In genomic region chr16:4465977-4466779, GRCh38 we compare ENCODE assay signal across 10 cellular contexts. TPM values are rescaled to one million over a fixed set of nuclear protein-coding genes. Genes with fewer than 3 reads are reported as not detected.
A peak's percentile ranks its signal among the peaks of the same experiment; 100 is the strongest.
DNase-seq lines count a peak whose midpoint lies in the region; ATAC-seq, FAIRE-seq and TF ChIP-seq lines count a peak whose summit lies in the region.
"Had no signal": no experiment of that assay in that cellular context is flagged by ENCODE, and none has a peak within 500 bp of the region (broad histone marks: within the 10 kb centered on the region; RNA-seq: fewer than 3 reads in every experiment).

No MANE protein-coding gene starts in this region.

- no peak overlapping the region for H3K4me2 ChIP-seq in GM12878 (ENCODE audit: control insufficient read depth, insufficient read depth)
- no peak overlapping the region for H3K4me2 ChIP-seq in mesenchymal stem cell (ENCODE audit: low read length, poor library complexity, severe bottlenecking)

- H2AFZ ChIP-seq in GM12878 (ENCODE audit: control insufficient read depth, low read depth, low read length) (no peak overlapping the region), mesenchymal stem cell (ENCODE audit: low read depth, low read length) (no peak overlapping the region)

- ATAC-seq in activated CD4-positive, CD25-positive, alpha-beta regulatory T cell treated with anti-CD3 and anti-CD28 coated beads, Interleukin-2, amount 50 U/mL, for 24 hours: peak; percentile 72 to 96
- ATAC-seq in GM12878 (no peak), HG02885 (IDR thresholded peaks at IDR 0.05; ENCODE audit: poor library complexity, unreplicated experiment) (no peak), GM21528 (IDR thresholded peaks at IDR 0.05; ENCODE audit: low FRiP score, unreplicated experiment) (no peak)

- in situ Hi-C loops in GM12878 (cut with MboI): no loop called here

- H2BK12ac ChIP-seq in mesenchymal stem cell (ENCODE audit: low read length in 2 of 2): no peak overlapping the region

- peaks cover 5 to 11% of the 10 kb centered on the region in 2 experiments; a peak in 3 of 4 replicates for H3K36me3 ChIP-seq in GM12878 (ENCODE audit: control insufficient read depth in 2 of 2, insufficient read depth in 2 of 2, low read length in 1 of 2)
- H3K36me3 ChIP-seq in mesenchymal stem cell (ENCODE audit: control insufficient read depth in 1 of 2, insufficient read depth in 2 of 2, low read depth in 1 of 2, low read length in 2 of 2): peaks cover 55 to 67% of the 10 kb centered on the region in 2 experiments

- no peak overlapping the region for H3K23ac ChIP-seq in mesenchymal stem cell (ENCODE audit: low read length in 2 of 2)

- H3K9me3 ChIP-seq in GM12878 (replicated peaks; ENCODE audit: control insufficient read depth, insufficient read depth, low read length) (no peaks in the 10 kb centered on the region), mesenchymal stem cell (ENCODE audit: control insufficient read depth, low read length) (no peaks in the 10 kb centered on the region)

- no peak overlapping the region for H2BK120ac ChIP-seq in mesenchymal stem cell (ENCODE audit: low read depth, low read length)

- no peak for TF ChIP-seq RAD21 in GM12878 (IDR thresholded peaks at IDR 0.05; ENCODE audit: insufficient read depth, low read depth, low read length)

- H2AK5ac ChIP-seq in mesenchymal stem cell (ENCODE audit: low read length, severe bottlenecking): no peak overlapping the region

- no peak overlapping the region for H2BK15ac ChIP-seq in mesenchymal stem cell (ENCODE audit: low read depth, poor library complexity, severe bottlenecking)

- no peak overlapping the region for H3K27ac ChIP-seq in GM12878 (ENCODE audit: control insufficient read depth, insufficient read depth)
- peak overlapping the region in 11 of 21 experiments; percentile 17 to 77 (median 38) for H3K27ac ChIP-seq in skin epidermis
- no peak overlapping the region for H3K27ac ChIP-seq in mesenchymal stem cell (ENCODE audit: low read length, poor library complexity, severe bottlenecking)
- H3K27ac ChIP-seq: 22Rv1 had no signal

- DNase-seq in activated CD4-positive, CD25-positive, alpha-beta regulatory T cell (lab: John Stamatoyannopoulos, UW): no peak
- DNase-seq in GM12878 (ENCODE audit: low read depth, low spot score) (no peak), mesenchymal stem cell (no peak)
- DNase-seq in effector CD8-positive, alpha-beta T cell (lab: John Stamatoyannopoulos, UW): no peak
- DNase-seq: GF-D8 had no signal

- TF ChIP-seq POLR2A in GM12878 (IDR thresholded peaks at IDR 0.05; ENCODE audit: low read depth, low read length): peak; percentile 25; the same call in 1 of the 2 replicates

- no peak overlapping the region for H3K14ac ChIP-seq in mesenchymal stem cell (ENCODE audit: low read length in 2 of 2)

- H3K79me2 ChIP-seq in GM12878 (ENCODE audit: control insufficient read depth, insufficient read depth, low read length): no peaks in the 10 kb centered on the region

- TF ChIP-seq CTCF in GM12878 (IDR thresholded peaks at IDR 0.05 in 2 of 3, conservative IDR thresholded peaks at IDR 0.05 in 1 of 3; ENCODE audit: control insufficient read depth in 2 of 3, extremely low read depth in 1 of 3, insufficient read depth in 1 of 3, low read depth in 3 of 3, low read length in 3 of 3): no peak

- no peak overlapping the region for H3K18ac ChIP-seq in mesenchymal stem cell (ENCODE audit: low read depth in 1 of 2, low read length in 2 of 2)

- H4K8ac ChIP-seq in mesenchymal stem cell (ENCODE audit: low read length): no peak overlapping the region

- RAD21 ChIA-PET in GM12878 (lab: Charles Lee; ENCODE audit: unreplicated experiment): no interaction called here

- CTCF ChIA-PET in GM12878 (lab: Yijun Ruan, JAX): no interaction called here

- intact Hi-C loops in GM12878 (cut with micrococcal nuclease; ENCODE audit: unreplicated experiment): no loop called here

- no peak for FAIRE-seq in GM12878 (lab: Jason Lieb, UNC)

- no peaks in the 10 kb centered on the region; the same call in 1 of the 2 replicates for H4K20me1 ChIP-seq in GM12878 (ENCODE audit: control insufficient read depth, insufficient read depth)

- H3K79me1 ChIP-seq in mesenchymal stem cell (replicated peaks; ENCODE audit: low read length, poor library complexity, severe bottlenecking): peaks cover 10% of the 10 kb centered on the region

- no peak overlapping the region for H4K91ac ChIP-seq in mesenchymal stem cell (ENCODE audit: low read length)

- SMC1A ChIA-PET in GM12878 (lab: Charles Lee; ENCODE audit: uncharacterized antibody, unreplicated experiment): no interaction called here

- H3K9ac ChIP-seq in GM12878 (ENCODE audit: control insufficient read depth, insufficient read depth, low read length) (no peak overlapping the region), mesenchymal stem cell (ENCODE audit: low read length) (no peak overlapping the region)

- WGBS in GM12878 (ENCODE audit: insufficient coverage, insufficient replicate concordance, low lambda C conversion rate, missing lambda C conversion rate): 88% methylated on average over 30 of the region's 32 CpGs
- WGBS in mesenchymal stem cell: 97% methylated on average over 32 of the region's 32 CpGs

- H3K4me3 ChIP-seq in GM12878: no peak overlapping the region
- no peak overlapping the region for H3K4me3 ChIP-seq in skin epidermis
- H3K4me3 ChIP-seq in mesenchymal stem cell (ENCODE audit: insufficient read depth in 1 of 2, low read depth in 1 of 2, low read length in 2 of 2): no peak overlapping the region

- H3K4me1 ChIP-seq in GM12878 (ENCODE audit: control insufficient read depth, insufficient read depth, low read length) (no peaks in the 10 kb centered on the region), mesenchymal stem cell (ENCODE audit: control insufficient read depth, insufficient read depth, low read depth, low read length) (peaks cover 11% of the 10 kb centered on the region)

- TF ChIP-seq EP300 in GM12878 (IDR thresholded peaks at IDR 0.05; ENCODE audit: borderline replicate concordance in 1 of 2, control insufficient read depth in 1 of 2, low read depth in 2 of 2, low read length in 2 of 2): no peak

- H3K4ac ChIP-seq in mesenchymal stem cell (ENCODE audit: low read depth in 1 of 2, low read length in 2 of 2): no peak overlapping the region

- POLR2A ChIA-PET in GM12878 (lab: Charles Lee): no interaction called here

- no peaks in the 10 kb centered on the region for H3K27me3 ChIP-seq in GM12878 (replicated peaks in 1 of 2; ENCODE audit: control insufficient read depth in 2 of 2, insufficient read depth in 2 of 2, low read length in 1 of 2)
- H3K27me3 ChIP-seq in mesenchymal stem cell (ENCODE audit: control insufficient read depth in 1 of 2, insufficient read depth in 1 of 2, low read length in 2 of 2): no peaks in the 10 kb centered on the region

- H2BK5ac ChIP-seq in mesenchymal stem cell (ENCODE audit: low read depth, low read length, poor library complexity, severe bottlenecking): no peak overlapping the region

- BruUV-seq in GM12878 (replicated peaks; lab: Mats Ljungman, UMichigan): no TSS peak

RNA-seq across cellular contexts. Expression of gene NMRAL1, which starts 8.2 kb away (rescaled TPM):
- total RNA-seq in GM12878 (2013; cell fraction: nucleolus; rRNA removed): 33.4 and 44.6 TPM in 2 replicates
- 69.7 and 74.8 TPM in 2 replicates for total RNA-seq in GM12878 (2014; rRNA removed)
- 41.6 and 52.5 TPM in 2 replicates for total RNA-seq in GM12878 (2014; rRNA removed; fragmentation: Illumina TruSeq; extraction: Trizol)
- 66.0 and 72.4 TPM in 2 replicates for total RNA-seq in GM12878 (2021)
- 30.3 TPM for polyA plus RNA-seq in GM12878 (2011; ENCODE audit: low read depth)
- polyA plus RNA-seq in GM12878 (2011; rRNA removed): 19.9 and 33.7 TPM in 2 replicates
- 84.5 and 92.5 TPM in 2 replicates for polyA plus RNA-seq in GM12878 (2011; cell fraction: cytosol; rRNA removed)
- 54.1 and 72.8 TPM in 2 replicates for polyA plus RNA-seq in GM12878 (2011; cell fraction: nucleus; rRNA removed)
- polyA plus RNA-seq in GM12878 (2012): 39.9 and 42.7 TPM in 2 replicates
- 14.9 and 36.5 TPM in 2 replicates for polyA plus RNA-seq in GM12878 (2014; fragmentation: Illumina TruSeq; extraction: Trizol)
- 10 to 100 TPM in 1 of 2 experiments, 1 to 10 TPM in 1; 4.8 to 11.2 TPM for polyA plus RNA-seq in GM12878 (2014; fragmentation: Nextera tagmentation; extraction: Ambion mirVana)
- polyA plus RNA-seq in GM12878 (2014; rRNA removed): 74.2 and 74.4 TPM in 2 replicates
- polyA plus RNA-seq in GM12878 (2016; fragmentation: Nextera tagmentation; extraction: Ambion mirVana): 100 to 1,000 TPM in 1 of 2 experiments, 10 to 100 TPM in 1; 84.1 to 102 TPM
- polyA minus RNA-seq in GM12878 (2011; rRNA and poly(A)+ RNA removed): 32.2 and 58.4 TPM in 2 replicates
- 16.3 and 19.1 TPM in 2 replicates for polyA minus RNA-seq in GM12878 (2011; cell fraction: cytosol; rRNA and poly(A)+ RNA removed)
- 9.1 and 22.4 TPM in 2 replicates for polyA minus RNA-seq in GM12878 (2011; cell fraction: nucleus; rRNA and poly(A)+ RNA removed)
- polyA plus RNA-seq in mesenchymal stem cell (2013, experiment 1 of 2): 47.8 TPM
- polyA plus RNA-seq in mesenchymal stem cell (2013, experiment 2 of 2): 47.4 TPM

RNA-seq across cellular contexts. Expression of gene HMOX2, which starts 10.0 kb away (rescaled TPM):
- total RNA-seq in GM12878 (2013; cell fraction: nucleolus; rRNA removed): 23.0 and 24.2 TPM in 2 replicates
- total RNA-seq in GM12878 (2014; rRNA removed) (58.9 and 61.9 TPM in 2 replicates), GM12878 (2014; rRNA removed; fragmentation: Illumina TruSeq; extraction: Trizol) (47.7 and 51.2 TPM in 2 replicates), GM12878 (2021) (53.3 and 56.2 TPM in 2 replicates)
- polyA plus RNA-seq in GM12878 (2011; ENCODE audit: low read depth): 19.3 TPM
- polyA plus RNA-seq in GM12878 (2011; rRNA removed) (50.4 and 56.7 TPM in 2 replicates), GM12878 (2014; fragmentation: Illumina TruSeq; extraction: Trizol) (47.8 and 61.5 TPM in 2 replicates), GM12878 (2014; fragmentation: Nextera tagmentation; extraction: Ambion mirVana) (10 to 100 TPM; 26.4 to 37.7 TPM), GM12878 (2014; rRNA removed) (70.6 and 70.8 TPM in 2 replicates), GM12878 (2016; fragmentation: Nextera tagmentation; extraction: Ambion mirVana) (100 to 1,000 TPM in 1 of 2 experiments, 10 to 100 TPM in 1; 85.7 to 111 TPM)
- polyA plus RNA-seq in GM12878 (2011; cell fraction: cytosol; rRNA removed): 66.7 and 89.0 TPM in 2 replicates
- 39.7 and 44.0 TPM in 2 replicates for polyA plus RNA-seq in GM12878 (2011; cell fraction: nucleus; rRNA removed)
- 29.2 and 32.3 TPM in 2 replicates for polyA plus RNA-seq in GM12878 (2012)
- polyA minus RNA-seq in GM12878 (2011; rRNA and poly(A)+ RNA removed): 53.3 and 62.8 TPM in 2 replicates
- polyA minus RNA-seq in GM12878 (2011; cell fraction: cytosol; rRNA and poly(A)+ RNA removed): 14.0 and 16.1 TPM in 2 replicates
- 10.4 and 24.4 TPM in 2 replicates for polyA minus RNA-seq in GM12878 (2011; cell fraction: nucleus; rRNA and poly(A)+ RNA removed)
- 42.5 TPM for polyA plus RNA-seq in mesenchymal stem cell (2013, experiment 1 of 2)
- polyA plus RNA-seq in mesenchymal stem cell (2013, experiment 2 of 2): 41.6 TPM

RNA-seq across cellular contexts. Expression of gene DNAJA3, which starts 40.5 kb away (rescaled TPM):
- 60.1 and 70.0 TPM in 2 replicates for total RNA-seq in GM12878 (2013; cell fraction: nucleolus; rRNA removed)
- total RNA-seq in GM12878 (2014; rRNA removed) (76.3 and 83.5 TPM in 2 replicates), GM12878 (2014; rRNA removed; fragmentation: Illumina TruSeq; extraction: Trizol) (51.7 and 55.6 TPM in 2 replicates), GM12878 (2021) (56.4 and 65.9 TPM in 2 replicates)
- 14.5 TPM for polyA plus RNA-seq in GM12878 (2011; ENCODE audit: low read depth)
- polyA plus RNA-seq in GM12878 (2011; rRNA removed) (40.8 and 43.1 TPM in 2 replicates), GM12878 (2014; fragmentation: Illumina TruSeq; extraction: Trizol) (29.4 and 51.3 TPM in 2 replicates), GM12878 (2014; fragmentation: Nextera tagmentation; extraction: Ambion mirVana) (10 to 100 TPM in 1 of 2 experiments, 1 to 10 TPM in 1; 8.4 to 20.4 TPM), GM12878 (2014; rRNA removed) (77.4 and 80.1 TPM in 2 replicates), GM12878 (2016; fragmentation: Nextera tagmentation; extraction: Ambion mirVana) (100 to 1,000 TPM; 124 to 141 TPM)
- 45.7 and 57.3 TPM in 2 replicates for polyA plus RNA-seq in GM12878 (2011; cell fraction: cytosol; rRNA removed)
- 77.1 and 83.1 TPM in 2 replicates for polyA plus RNA-seq in GM12878 (2011; cell fraction: nucleus; rRNA removed)
- 26.9 and 35.4 TPM in 2 replicates for polyA plus RNA-seq in GM12878 (2012)
- polyA minus RNA-seq in GM12878 (2011; rRNA and poly(A)+ RNA removed): 27.5 and 30.2 TPM in 2 replicates
- 12.6 and 13.5 TPM in 2 replicates for polyA minus RNA-seq in GM12878 (2011; cell fraction: cytosol; rRNA and poly(A)+ RNA removed)
- polyA minus RNA-seq in GM12878 (2011; cell fraction: nucleus; rRNA and poly(A)+ RNA removed): 21.3 and 42.6 TPM in 2 replicates
- 27.3 TPM for polyA plus RNA-seq in mesenchymal stem cell (2013, experiment 1 of 2)
- 27.3 TPM for polyA plus RNA-seq in mesenchymal stem cell (2013, experiment 2 of 2)

RNA-seq across cellular contexts. Expression of gene CORO7, which starts 49.8 kb away (rescaled TPM):
- 187 and 203 TPM in 2 replicates for total RNA-seq in GM12878 (2013; cell fraction: nucleolus; rRNA removed)
- 43.2 and 56.5 TPM in 2 replicates for total RNA-seq in GM12878 (2014; rRNA removed)
- 18.9 and 19.0 TPM in 2 replicates for total RNA-seq in GM12878 (2014; rRNA removed; fragmentation: Illumina TruSeq; extraction: Trizol)
- 89.2 and 91.7 TPM in 2 replicates for total RNA-seq in GM12878 (2021)
- polyA plus RNA-seq in GM12878 (2011; ENCODE audit: low read depth): 17.8 TPM
- 11.9 and 40.0 TPM in 2 replicates for polyA plus RNA-seq in GM12878 (2011; rRNA removed)
- 37.9 and 44.2 TPM in 2 replicates for polyA plus RNA-seq in GM12878 (2011; cell fraction: cytosol; rRNA removed)
- polyA plus RNA-seq in GM12878 (2011; cell fraction: nucleus; rRNA removed): 362 and 561 TPM in 2 replicates
- 49.8 and 53.5 TPM in 2 replicates for polyA plus RNA-seq in GM12878 (2012)
- 6.0 and 17.2 TPM in 2 replicates for polyA plus RNA-seq in GM12878 (2014; fragmentation: Illumina TruSeq; extraction: Trizol)
- polyA plus RNA-seq in GM12878 (2014; fragmentation: Nextera tagmentation; extraction: Ambion mirVana): under 1 TPM; 0.64 to 0.84 TPM
- 65.8 and 76.0 TPM in 2 replicates for polyA plus RNA-seq in GM12878 (2014; rRNA removed)
- 10 to 100 TPM; 47.4 to 49.1 TPM for polyA plus RNA-seq in GM12878 (2016; fragmentation: Nextera tagmentation; extraction: Ambion mirVana)
- 32.8 and 55.7 TPM in 2 replicates for polyA minus RNA-seq in GM12878 (2011; rRNA and poly(A)+ RNA removed)
- 61.5 and 64.5 TPM in 2 replicates for polyA minus RNA-seq in GM12878 (2011; cell fraction: cytosol; rRNA and poly(A)+ RNA removed)
- 68.3 and 121 TPM in 2 replicates for polyA minus RNA-seq in GM12878 (2011; cell fraction: nucleus; rRNA and poly(A)+ RNA removed)
- polyA plus RNA-seq in mesenchymal stem cell (2013, experiment 1 of 2): 25.5 TPM
- 22.1 TPM for polyA plus RNA-seq in mesenchymal stem cell (2013, experiment 2 of 2)

Comparison
In these comparisons a context has a peak if more than half of its experiments do, and no peak if none do; other contexts are left out.
1. ATAC-seq: peak in activated CD4-positive, CD25-positive, alpha-beta regulatory T cell treated with anti-CD3 and anti-CD28 coated beads, Interleukin-2, amount 50 U/mL, for 24 hours (2 of 2); none in GM12878 (single experiment), HG02885 (single experiment) and GM21528 (single experiment).
2. H3K27ac ChIP-seq: peak in skin epidermis (11 of 21); none in GM12878 (single experiment) and mesenchymal stem cell (single experiment).